10 cellular contexts compared by ENCODE assay signal in the genomic region with DNA sequence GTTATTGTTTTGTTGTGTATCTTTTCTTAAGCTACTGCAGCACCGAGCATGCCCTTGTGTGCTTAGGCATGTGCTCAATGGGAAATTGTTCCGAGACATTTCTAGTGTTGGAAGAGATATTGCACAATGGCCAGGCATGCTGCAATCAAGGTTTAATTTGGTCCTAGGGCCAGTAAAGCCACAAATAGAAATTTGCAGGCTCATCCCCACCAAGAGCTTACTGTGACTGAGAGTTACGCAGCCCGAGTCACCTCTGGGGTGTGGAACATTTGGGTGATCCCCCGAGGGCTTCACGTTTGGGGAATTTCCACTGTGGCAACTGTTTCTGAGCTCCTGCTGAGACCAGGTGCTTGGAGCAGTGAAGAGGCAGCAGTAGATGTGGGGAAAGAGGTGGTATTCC.
A peak's percentile ranks its signal among the peaks of the same experiment; 100 is the strongest.
DNase-seq lines count a peak whose midpoint lies in the region; ATAC-seq and TF ChIP-seq lines count a peak whose summit lies in the region.
"Had no signal": no experiment of that assay in that cellular context is flagged by ENCODE, and none has a peak within 500 bp of the region (broad histone marks: within the 10 kb centered on the region; RNA-seq: fewer than 3 reads in every experiment).

No MANE protein-coding gene starts in this region.

- DNase-seq in CD14-positive monocyte (ENCODE audit: low spot score) (peak; percentile 84), HL-60 (ENCODE audit: low read depth in 1 of 2, low spot score in 1 of 2) (peak; percentile 67 to 77), lower lobe of right lung (no peak), SHP77 (lab: John Stamatoyannopoulos, UW) (no peak), NCI-H2227 (lab: John Stamatoyannopoulos, UW; ENCODE audit: unreplicated experiment) (no peak)
- DNase-seq: effector CD4-positive, alpha-beta T cell; NCI-H1092 treated with DMSO at 0.1 percent for 48 hours had no signal

- H3K9me3 Mint-ChIP-seq in CD14-positive monocyte: peaks cover 0 to 11% (median 2%) of the 10 kb centered on the region in 7 donors
- H3K9me3 Mint-ChIP-seq in activated naive CD8-positive, alpha-beta T cell (ENCODE audit: low read depth): no peaks in the 10 kb centered on the region

- H3K27me3 Mint-ChIP-seq in CD14-positive monocyte (ENCODE audit: low read depth in 3 of 3): peaks cover 0 to 9% (median 0%) of the 10 kb centered on the region in 3 donors
- H3K27me3 Mint-ChIP-seq in activated naive CD8-positive, alpha-beta T cell: no peaks in the 10 kb centered on the region

- peaks cover 42% of the 10 kb centered on the region for H3K4me1 Mint-ChIP-seq in CD14-positive monocyte
- H3K4me1 Mint-ChIP-seq in activated naive CD8-positive, alpha-beta T cell (ENCODE audit: low read depth): peaks cover 85% of the 10 kb centered on the region

- TF ChIP-seq CTCF in CD14-positive monocyte (IDR thresholded peaks at IDR 0.05): no peak
- TF ChIP-seq CTCF in HL-60 (IDR thresholded peaks at IDR 0.05; ENCODE audit: insufficient read depth, low read length): no peak
- no peak for TF ChIP-seq CTCF in lower lobe of right lung (IDR thresholded peaks at IDR 0.05)

- H3K36me3 ChIP-seq in lower lobe of right lung: no peaks in the 10 kb centered on the region

- peak overlapping the region; percentile 87 to 97 (median 92) for H3K27ac Mint-ChIP-seq in CD14-positive monocyte
- peak overlapping the region; percentile 100 for H3K27ac Mint-ChIP-seq in activated naive CD8-positive, alpha-beta T cell

- intact Hi-C loops in CD14-positive monocyte (cut with micrococcal nuclease) (loop anchor here in 1 of 2 donors (10.0 kb wide), 1 partner anchor 52 kb away; no protein-coding TSS in a partner anchor), lower lobe of right lung (cut with DNase I) (no loop called here)

- no peaks in the 10 kb centered on the region for H3K9me3 ChIP-seq in lower lobe of right lung

- ATAC-seq in lower lobe of right lung (peak; percentile 55 to 61), GM18502 (IDR thresholded peaks at IDR 0.05; ENCODE audit: poor library complexity, unreplicated experiment) (no peak), HG03196 (IDR thresholded peaks at IDR 0.05; ENCODE audit: unreplicated experiment) (no peak)

- H3K4me3 ChIP-seq in HL-60 (replicated peaks; ENCODE audit: insufficient read depth, low read length) (no peak overlapping the region), lower lobe of right lung (no peak overlapping the region)

- no peaks in the 10 kb centered on the region for H3K27me3 ChIP-seq in HL-60 (ENCODE audit: insufficient read depth, poor library complexity, severe bottlenecking)
- H3K27me3 ChIP-seq in lower lobe of right lung (ENCODE audit: low read depth): no peaks in the 10 kb centered on the region

- H3K36me3 Mint-ChIP-seq in CD14-positive monocyte: peaks cover 0 to 2% of the 10 kb centered on the region in 2 donors
- H3K36me3 Mint-ChIP-seq in activated naive CD8-positive, alpha-beta T cell: peaks cover 10% of the 10 kb centered on the region

- H3K4me3 Mint-ChIP-seq in CD14-positive monocyte: peak overlapping the region in 1 of 2 donors; percentile 75
- peak overlapping the region; percentile 85 for H3K4me3 Mint-ChIP-seq in activated naive CD8-positive, alpha-beta T cell

- H3K4me1 ChIP-seq in lower lobe of right lung: peaks cover 9% of the 10 kb centered on the region

- H3K27ac ChIP-seq in HL-60 (replicated peaks): no peak overlapping the region
- no peak overlapping the region for H3K27ac ChIP-seq in lower lobe of right lung

Comparison
In these comparisons a context has a peak if more than half of its experiments do, and no peak if none do; other contexts are left out.
1. DNase-seq: peak in CD14-positive monocyte (single experiment) and HL-60 (2 of 2); none in lower lobe of right lung (single experiment), SHP77 (0 of 2) and NCI-H2227 (single experiment).
2. ATAC-seq: peak in lower lobe of right lung (2 of 2); none in GM18502 (single experiment) and HG03196 (single experiment).